9 cellular contexts compared by ENCODE assay signal in genomic region chr11:11786771-11787170, GRCh38. TPM values are rescaled to one million over a fixed set of nuclear protein-coding genes. Genes with fewer than 3 reads are reported as not detected.
DNase-seq lines count a peak whose midpoint lies in the region; TF ChIP-seq lines count a peak whose summit lies in the region.
"Had no signal": no experiment of that assay in that cellular context is flagged by ENCODE, and none has a peak within 500 bp of the region (broad histone marks: within the 10 kb centered on the region; RNA-seq: fewer than 3 reads in every experiment).

No MANE protein-coding gene starts in this region.

- H3K4me3 Mint-ChIP-seq in chondrocyte (ENCODE audit: unreplicated experiment) (no peak overlapping the region), nephron (no peak overlapping the region)
- H3K4me3 Mint-ChIP-seq: activated B cell treated with CpG ODN at 0.5 μM for 24 hours had no signal

- peak; percentile 81 for TF ChIP-seq CTCF in chondrocyte (IDR thresholded peaks at IDR 0.05)
- TF ChIP-seq CTCF in nephron (IDR thresholded peaks at IDR 0.05; ENCODE audit: unreplicated experiment in 3 of 3): peak; percentile 47 to 62 (median 49)

- peak; percentile 50 for DNase-seq in EH (ENCODE audit: low read depth)
- peak; percentile 33 for DNase-seq in NAMALWA (ENCODE audit: low spot score)
- DNase-seq in chondrocyte (ENCODE audit: low spot score): no peak
- DNase-seq in 8988T: no peak
- no peak for DNase-seq in activated CD4-positive, alpha-beta T cell treated with anti-CD3 and anti-CD28 coated beads, Interleukin-2, amount 50 U/mL, for 4 hours
- DNase-seq in stimulated activated CD4-positive, alpha-beta T cell treated with anti-CD3 and anti-CD28 coated beads, Interleukin-4, amount 100 ng/mL, for 24 hours: no peak
- no peak for DNase-seq in amniotic stem cell (lab: John Stamatoyannopoulos, UW)
- DNase-seq: activated B cell treated with CpG ODN at 0.5 μM for 24 hours had no signal

- H3K27ac Mint-ChIP-seq in chondrocyte (ENCODE audit: unreplicated experiment): no peak overlapping the region
- H3K27ac Mint-ChIP-seq in nephron: no peak overlapping the region
- H3K27ac Mint-ChIP-seq: activated B cell treated with CpG ODN at 0.5 μM for 24 hours had no signal

- H3K4me1 Mint-ChIP-seq in chondrocyte (ENCODE audit: low read depth) (peaks cover 4% of the 10 kb centered on the region), nephron (no peaks in the 10 kb centered on the region)
- H3K4me1 Mint-ChIP-seq: activated B cell treated with CpG ODN at 0.5 μM for 24 hours had no signal

- no peaks in the 10 kb centered on the region for H3K9me3 Mint-ChIP-seq in chondrocyte (ENCODE audit: low read depth)
- no peaks in the 10 kb centered on the region for H3K9me3 Mint-ChIP-seq in nephron
- H3K9me3 Mint-ChIP-seq: activated B cell treated with CpG ODN at 0.5 μM for 24 hours had no signal

- peaks cover 1% of the 10 kb centered on the region for H3K36me3 Mint-ChIP-seq in chondrocyte (ENCODE audit: low read depth)
- H3K36me3 Mint-ChIP-seq in nephron (ENCODE audit: low read depth): no peaks in the 10 kb centered on the region

- H3K27me3 Mint-ChIP-seq in chondrocyte (ENCODE audit: low read depth) (peaks cover 8% of the 10 kb centered on the region), nephron (ENCODE audit: low read depth) (peaks cover 5% of the 10 kb centered on the region)

RNA-seq across cellular contexts. Expression of gene USP47, which starts 55.0 kb away (rescaled TPM):
- total RNA-seq in chondrocyte: 44.4 to 54.8 TPM (median 47.8 TPM) in 3 replicates

Comparison
In these comparisons a context has a peak if more than half of its experiments do, and no peak if none do; other contexts are left out.
1. DNase-seq: peak in EH (single experiment) and NAMALWA (single experiment); none in chondrocyte (single experiment), 8988T (single experiment), activated CD4-positive, alpha-beta T cell treated with anti-CD3 and anti-CD28 coated beads, Interleukin-2, amount 50 U/mL, for 4 hours (0 of 2), stimulated activated CD4-positive, alpha-beta T cell treated with anti-CD3 and anti-CD28 coated beads, Interleukin-4, amount 100 ng/mL, for 24 hours (single experiment) and amniotic stem cell (single experiment).